In genomic region chr3:129211345-129211744, GRCh38 we compare ENCODE assay signal across 15 cellular contexts. TPM values are rescaled to one million over a fixed set of nuclear protein-coding genes. Genes with fewer than 3 reads are reported as not detected.
DNase-seq lines count a peak whose midpoint lies in the region; ATAC-seq and TF ChIP-seq lines count a peak whose summit lies in the region.
"Had no signal": no experiment of that assay in that cellular context is flagged by ENCODE, and none has a peak within 500 bp of the region (broad histone marks: within the 10 kb centered on the region; RNA-seq: fewer than 3 reads in every experiment).

No MANE protein-coding gene starts in this region.

- H3K27ac ChIP-seq in HEK293 (ENCODE audit: extremely low read depth, low read depth, low read length): peak overlapping the region; percentile 47
- peak overlapping the region in 1 of 4 donors; percentile 44 for H3K27ac ChIP-seq in body of pancreas
- H3K27ac ChIP-seq in lower lobe of right lung: peak overlapping the region; percentile 29
- peak overlapping the region; percentile 30 to 76 (median 66) for H3K27ac ChIP-seq in stomach
- H3K27ac ChIP-seq: KMS-11 had no signal

- H3K36me3 ChIP-seq in HEK293 (ENCODE audit: control insufficient read depth in 2 of 2, insufficient read depth in 1 of 2, low read length in 2 of 2) (no peaks in the 10 kb centered on the region), body of pancreas (replicated peaks in 1 of 2; ENCODE audit: insufficient read depth in 1 of 2, low read depth in 2 of 2) (no peaks in the 10 kb centered on the region), lower lobe of right lung (no peaks in the 10 kb centered on the region), stomach (no peaks in the 10 kb centered on the region)
- H3K36me3 ChIP-seq: Peyer's patch had no signal

- H3K9me3 ChIP-seq in HEK293 (ENCODE audit: control insufficient read depth, insufficient read depth, low read depth, low read length) (no peaks in the 10 kb centered on the region), body of pancreas (no peaks in the 10 kb centered on the region), lower lobe of right lung (no peaks in the 10 kb centered on the region), stomach (no peaks in the 10 kb centered on the region)
- H3K9me3 ChIP-seq: Peyer's patch had no signal

- H3K4me3 ChIP-seq in HEK293 (ENCODE audit: low read depth, low read length): no peak overlapping the region
- H3K4me3 ChIP-seq in body of pancreas: no peak overlapping the region
- H3K4me3 ChIP-seq in lower lobe of right lung: no peak overlapping the region
- no peak overlapping the region for H3K4me3 ChIP-seq in stomach
- H3K4me3 ChIP-seq: Peyer's patch had no signal

- DNase-seq in body of pancreas (no peak), lower lobe of right lung (no peak), stomach (no peak), dermis blood vessel endothelial cell (no peak), epidermal melanocyte (ENCODE audit: insufficient read length, low spot score) (no peak), HT-29 (ENCODE audit: low spot score) (no peak)
- DNase-seq: activated B cell treated with CpG ODN at 0.5 μM for 24 hours; activated naive CD4-positive, alpha-beta T cell; effector memory CD4-positive, alpha-beta T cell; stimulated activated naive CD4-positive, alpha-beta T cell treated with Interleukin-2 at 50 U/mL for 16 hours; T-helper 1 cell had no signal

- CTCF ChIA-PET in HEK293 (lab: Yijun Ruan, JAX): no interaction called here

- ATAC-seq in body of pancreas (peak; percentile 14), lower lobe of right lung (no peak), GM18498 (IDR thresholded peaks at IDR 0.05; ENCODE audit: unreplicated experiment) (no peak)

- H3K4me1 ChIP-seq in HEK293 (ENCODE audit: control insufficient read depth, insufficient read depth, low read length) (peaks cover 5% of the 10 kb centered on the region; the same call in 1 of the 2 replicates), body of pancreas (peaks cover 12% of the 10 kb centered on the region), lower lobe of right lung (peaks cover 14% of the 10 kb centered on the region), stomach (peaks cover 6 to 19% (median 15%) of the 10 kb centered on the region in 4 donors)

- TF ChIP-seq EP300 in stomach (IDR thresholded peaks at IDR 0.05): no peak

- POLR2A ChIA-PET in HEK293 (lab: Yijun Ruan, JAX): interaction anchor here (0.5 to 1.2 kb wide), 2 partner anchors 13 to 15 kb away, joined by 3 to 5 read pairs; no protein-coding TSS in a partner anchor

- no peak for TF ChIP-seq POLR2A in body of pancreas (IDR thresholded peaks at IDR 0.05)
- no peak for TF ChIP-seq POLR2A in stomach (IDR thresholded peaks at IDR 0.05)

- H3K27me3 ChIP-seq in body of pancreas (no peaks in the 10 kb centered on the region), lower lobe of right lung (ENCODE audit: low read depth) (no peaks in the 10 kb centered on the region), stomach (no peaks in the 10 kb centered on the region)
- H3K27me3 ChIP-seq: Peyer's patch had no signal

- 70 to 84% methylated on average over 1 of the region's 1 CpG for WGBS in body of pancreas, 2 donors
- 57 to 76% (median 64%) methylated on average over 1 of the region's 1 CpG for WGBS in stomach, 5 donors

- no peak for TF ChIP-seq CTCF in HEK293 (tag by site-specific recombination; IDR thresholded peaks at IDR 0.05)
- TF ChIP-seq CTCF in body of pancreas (IDR thresholded peaks at IDR 0.05): no peak
- no peak for TF ChIP-seq CTCF in lower lobe of right lung (IDR thresholded peaks at IDR 0.05)
- TF ChIP-seq CTCF in stomach (IDR thresholded peaks at IDR 0.05): no peak

- intact Hi-C loops in body of pancreas (cut with DNase I) (no loop called here), lower lobe of right lung (cut with DNase I) (no loop called here), stomach (cut with DNase I; ENCODE audit: low total_unique reads) (no loop called here)

TF ChIP-seq in HEK293, 187 proteins besides CTCF, POLR2A, EP300 and RAD21:
- no peak for TF ChIP-seq ZBTB7A (tag by site-specific recombination; IDR thresholded peaks at IDR 0.05; ENCODE audit: low read depth)
- no peak for TF ChIP-seq ZNF791 (tag by site-specific recombination; IDR thresholded peaks at IDR 0.05)
- TF ChIP-seq ZNF645 (tag by site-specific recombination; IDR thresholded peaks at IDR 0.05): no peak
- no peak for TF ChIP-seq ZNF280C (tag by site-specific recombination; IDR thresholded peaks at IDR 0.05)

RNA-seq across cellular contexts. Expression of gene CNBP, which starts 27.6 kb away (rescaled TPM):
- total RNA-seq in body of pancreas: 100 to 1,000 TPM; 175 to 262 TPM
- total RNA-seq in lower lobe of right lung: 298 TPM
- total RNA-seq in stomach: 100 to 1,000 TPM; 185 to 399 (median 202) TPM
- polyA plus RNA-seq in stomach: 100 to 1,000 TPM; 315 to 537 (median 323) TPM
- total RNA-seq in dermis blood vessel endothelial cell: 251 and 283 TPM in 2 replicates
- total RNA-seq in HT-29 (2014; rRNA removed; shearing (Covaris generic)): 289 and 305 TPM in 2 replicates

RNA-seq across cellular contexts. Expression of gene COPG1, which starts 38.1 kb away (rescaled TPM):
- total RNA-seq in body of pancreas: 10 to 100 TPM; 62.6 to 75.0 TPM
- total RNA-seq in lower lobe of right lung: 150 TPM
- 100 to 1,000 TPM in 4 of 5 donors, 10 to 100 TPM in 1; 38.5 to 356 (median 114) TPM for total RNA-seq in stomach
- 100 to 1,000 TPM in 1 of 3 donors, 10 to 100 TPM in 2; 79.8 to 113 (median 88.7) TPM for polyA plus RNA-seq in stomach
- total RNA-seq in dermis blood vessel endothelial cell: 225 and 267 TPM in 2 replicates
- total RNA-seq in HT-29 (2014; rRNA removed; shearing (Covaris generic)): 186 and 190 TPM in 2 replicates

RNA-seq across cellular contexts. Expression of gene ISY1, which starts 50.5 kb away (rescaled TPM):
- total RNA-seq in body of pancreas: 10 to 100 TPM in 1 of 2 donors, 1 to 10 TPM in 1; 9.3 to 12.5 TPM
- total RNA-seq in lower lobe of right lung: 31.0 TPM
- 10 to 100 TPM in 1 of 5 donors, 1 to 10 TPM in 4; 5.4 to 24.4 (median 7.0) TPM for total RNA-seq in stomach
- polyA plus RNA-seq in stomach: 10 to 100 TPM; 17.8 to 31.5 (median 19.5) TPM
- 37.9 and 57.6 TPM in 2 replicates for total RNA-seq in dermis blood vessel endothelial cell
- total RNA-seq in HT-29 (2014; rRNA removed; shearing (Covaris generic)): 24.2 and 25.2 TPM in 2 replicates
